ENCODE assay signal across 11 cellular contexts in the genomic region with DNA sequence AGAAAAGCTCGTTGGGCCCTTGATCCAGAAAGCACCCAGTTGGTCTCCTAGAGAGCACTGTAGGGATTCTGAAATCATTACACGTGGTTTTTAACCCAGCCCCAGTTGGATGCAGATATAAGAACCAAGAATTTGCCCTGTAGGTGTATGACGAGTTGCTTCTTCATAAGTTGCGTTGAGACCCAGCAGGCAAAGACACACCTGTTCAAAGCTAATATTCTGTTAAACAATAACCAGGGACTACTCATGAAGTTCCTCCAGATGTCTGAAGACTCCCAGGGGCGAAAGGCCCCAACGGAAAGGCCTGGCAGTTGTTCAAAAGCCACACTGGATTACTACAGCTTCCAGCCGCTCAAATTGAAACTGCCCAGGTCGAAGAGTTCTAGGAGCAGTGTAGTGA.
A peak's percentile ranks its signal among the peaks of the same experiment; 100 is the strongest.
DNase-seq lines count a peak whose midpoint lies in the region; ATAC-seq, FAIRE-seq and TF ChIP-seq lines count a peak whose summit lies in the region.
"Had no signal": no experiment of that assay in that cellular context is flagged by ENCODE, and none has a peak within 500 bp of the region (broad histone marks: within the 10 kb centered on the region; RNA-seq: fewer than 3 reads in every experiment).

No MANE protein-coding gene starts in this region.

- H3K36me3 ChIP-seq in keratinocyte (ENCODE audit: control insufficient read depth in 2 of 2, extremely low read depth in 1 of 2, insufficient read depth in 2 of 2, low read length in 2 of 2), result no peaks in the 10 kb centered on the region
- H3K36me3 ChIP-seq: upper lobe of left lung had no signal

- no peak for DNase-seq in keratinocyte (ENCODE audit: low read depth, low spot score)
- no peak for DNase-seq in DMS 273 treated with DMSO at 0.1 percent for 48 hours (lab: John Stamatoyannopoulos, UW)
- DNase-seq in posterior cingulate gyrus, result no peak
- no peak for DNase-seq in lower leg skin (ENCODE audit: low spot score in 2 of 2)
- DNase-seq in HUDEP-2 (lab: John Stamatoyannopoulos, UW; ENCODE audit: unreplicated experiment in 76 of 76), result no peak
- DNase-seq: SK-N-SH, upper lobe of left lung had no signal

- H3K4me3 ChIP-seq in keratinocyte (ENCODE audit: control insufficient read depth in 2 of 3, extremely low read depth in 1 of 3, insufficient read depth in 2 of 3, low read depth in 1 of 3, low read length in 3 of 3) (no peak overlapping the region), lower leg skin (ENCODE audit: low read depth, poor library complexity, severe bottlenecking) (no peak overlapping the region)
- H3K4me3 ChIP-seq: upper lobe of left lung had no signal

- TF ChIP-seq POLR2A in lower leg skin (IDR thresholded peaks at IDR 0.05), result no peak

- FAIRE-seq in keratinocyte (lab: Jason Lieb, UNC), result peak; percentile 90
- FAIRE-seq: endometrium had no signal

- dilution Hi-C loops in keratinocyte (cut with MboI; ENCODE audit: extremely low pct_ligation_motif_present, low sequenced_read_pairs), result no loop called here

- peak overlapping the region; percentile 28 for H2AFZ ChIP-seq in keratinocyte (ENCODE audit: control insufficient read depth, low read length)

- no peaks in the 10 kb centered on the region for H4K20me1 ChIP-seq in keratinocyte (ENCODE audit: control insufficient read depth, extremely low read depth, insufficient read depth, low read length)

- WGBS in lower leg skin, 2 donors, result 43 to 49% methylated on average over 8 of the region's 8 CpGs

- H3K27me3 ChIP-seq in keratinocyte (ENCODE audit: control insufficient read depth, extremely low read depth, insufficient read depth, low read length), result no peaks in the 10 kb centered on the region
- H3K27me3 ChIP-seq: upper lobe of left lung had no signal

- H3K4me2 ChIP-seq in keratinocyte (ENCODE audit: control insufficient read depth, extremely low read depth, insufficient read depth, low read depth, low read length), result peak overlapping the region; percentile 30
- H3K4me2 ChIP-seq: SK-N-SH had no signal

- no peaks in the 10 kb centered on the region for H3K9me3 ChIP-seq in keratinocyte (ENCODE audit: control insufficient read depth, low read depth, low read length)
- H3K9me3 ChIP-seq: SK-N-SH, upper lobe of left lung had no signal

- peaks cover 5% of the 10 kb centered on the region for H3K4me1 ChIP-seq in keratinocyte (ENCODE audit: control insufficient read depth, extremely low read depth, insufficient read depth, low read length)
- H3K4me1 ChIP-seq: upper lobe of left lung had no signal

- intact Hi-C loops in posterior cingulate gyrus (cut with DNase I), result no loop called here
- intact Hi-C loops in lower leg skin (cut with DNase I; ENCODE audit: low total_unique reads), result no loop called here

- no peaks in the 10 kb centered on the region for H3K9me1 ChIP-seq in keratinocyte (ENCODE audit: control insufficient read depth, extremely low read depth, insufficient read depth, low read length)

- TF ChIP-seq CTCF in keratinocyte (optimal IDR thresholded peaks at IDR 0.05 in 1 of 3, IDR thresholded peaks at IDR 0.05 in 1 of 3, conservative IDR thresholded peaks at IDR 0.05 in 1 of 3; ENCODE audit: extremely low read depth in 1 of 3, insufficient read depth in 2 of 3, low read length in 3 of 3) (no peak), lower leg skin (IDR thresholded peaks at IDR 0.05) (no peak)

- no peaks in the 10 kb centered on the region for H3K79me2 ChIP-seq in keratinocyte (ENCODE audit: control insufficient read depth, insufficient read depth, low read length)

- no peak overlapping the region for H3K9ac ChIP-seq in keratinocyte (ENCODE audit: control insufficient read depth, extremely low read depth, insufficient read depth, low read length)
- H3K9ac ChIP-seq: SK-N-SH had no signal

- no peak overlapping the region for H3K27ac ChIP-seq in keratinocyte (ENCODE audit: control insufficient read depth, insufficient read depth, low read length)
- H3K27ac ChIP-seq: upper lobe of left lung had no signal

- ATAC-seq in GM18520 (IDR thresholded peaks at IDR 0.05; ENCODE audit: unreplicated experiment) (peak; percentile 69), GM21576 (IDR thresholded peaks at IDR 0.05; ENCODE audit: unreplicated experiment) (peak; percentile 89), HG03442 (IDR thresholded peaks at IDR 0.05; ENCODE audit: unreplicated experiment) (peak; percentile 75)
